Comparison of ENCODE assay signal across 8 cellular contexts in the genomic region with DNA sequence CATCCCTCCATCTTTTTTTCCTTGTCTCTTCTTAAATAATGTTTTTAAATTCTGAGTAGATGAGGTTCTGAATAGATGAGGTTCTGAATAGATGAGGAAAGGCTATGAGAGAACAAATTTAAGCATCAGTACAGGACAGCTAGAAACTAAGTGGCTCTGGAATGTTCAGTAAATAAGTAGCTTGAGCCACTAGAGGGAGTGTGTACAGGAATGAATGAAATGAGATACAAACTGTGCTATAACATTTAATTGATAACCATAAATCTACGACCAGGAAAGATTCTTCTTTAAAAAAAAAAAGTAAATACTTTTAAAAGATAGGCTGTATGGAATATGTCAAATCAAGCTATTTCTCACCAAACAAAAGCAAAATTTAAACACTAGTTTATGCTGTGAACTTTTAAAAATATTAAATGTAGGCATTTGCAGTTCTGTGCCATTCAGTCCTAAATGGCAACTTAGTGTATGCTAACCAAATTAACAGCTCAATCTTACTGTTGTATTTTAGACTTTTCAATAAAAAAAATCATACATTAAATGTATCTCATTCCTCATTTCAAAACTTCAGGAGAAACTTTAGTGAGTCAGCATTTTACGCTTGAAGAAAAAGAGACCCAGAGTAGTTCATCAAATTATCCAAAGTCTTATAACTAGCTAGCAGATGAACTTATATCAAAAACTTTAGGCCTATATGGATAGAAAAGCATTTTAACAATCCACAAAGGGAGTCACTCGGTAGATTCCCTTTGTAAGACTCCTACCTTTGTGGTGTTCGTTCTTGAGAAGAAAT.
A peak's percentile ranks its signal among the peaks of the same experiment; 100 is the strongest.
DNase-seq lines count a peak whose midpoint lies in the region; ATAC-seq, FAIRE-seq and TF ChIP-seq lines count a peak whose summit lies in the region.

No MANE protein-coding gene starts in this region.

- 73 to 74% methylated on average over 4 of the region's 4 CpGs for WGBS in lower leg skin, 2 donors

- H3K4me2 ChIP-seq in astrocyte (ENCODE audit: low read length), result no peak overlapping the region

- H3K27ac ChIP-seq in astrocyte (ENCODE audit: low read depth, low read length), result no peak overlapping the region
- H3K27ac ChIP-seq in uterus, result no peak overlapping the region

- no peak overlapping the region for H3K4me3 Mint-ChIP-seq in astrocyte (ENCODE audit: unreplicated experiment)

- no peaks in the 10 kb centered on the region for H4K20me1 ChIP-seq in astrocyte (ENCODE audit: insufficient read depth, low read length)

- H3K36me3 ChIP-seq in astrocyte (ENCODE audit: insufficient read depth, low read length) (no peaks in the 10 kb centered on the region), uterus (no peaks in the 10 kb centered on the region)

- no peaks in the 10 kb centered on the region for H3K79me2 ChIP-seq in astrocyte (ENCODE audit: insufficient read depth, low read length)

- ATAC-seq in HG02623 (IDR thresholded peaks at IDR 0.05; ENCODE audit: unreplicated experiment), result no peak

- no peaks in the 10 kb centered on the region for H3K9me3 Mint-ChIP-seq in astrocyte (ENCODE audit: unreplicated experiment)

- TF ChIP-seq CTCF in astrocyte (IDR thresholded peaks at IDR 0.05; ENCODE audit: insufficient read depth, low read depth, low read length), result peak; percentile 63
- peak; percentile 27 to 38 (median 32) for TF ChIP-seq CTCF in uterus (IDR thresholded peaks at IDR 0.05)
- no peak for TF ChIP-seq CTCF in lower leg skin (IDR thresholded peaks at IDR 0.05)

- H3K36me3 Mint-ChIP-seq in astrocyte (ENCODE audit: low read depth, unreplicated experiment), result no peaks in the 10 kb centered on the region

- FAIRE-seq in astrocyte (lab: Jason Lieb, UNC), result peak; percentile 64
- peak; percentile 77 for FAIRE-seq in islet of Langerhans (lab: Jason Lieb, UNC)

- H3K9me3 ChIP-seq in astrocyte (ENCODE audit: insufficient read depth, low read depth, low read length) (no peaks in the 10 kb centered on the region), uterus (no peaks in the 10 kb centered on the region)

- no peaks in the 10 kb centered on the region for H3K27me3 ChIP-seq in astrocyte (ENCODE audit: insufficient read depth, low read length)
- H3K27me3 ChIP-seq in uterus, result no peaks in the 10 kb centered on the region

- H2AFZ ChIP-seq in astrocyte (ENCODE audit: low read depth, low read length), result no peak overlapping the region

- H3K4me1 ChIP-seq in astrocyte (ENCODE audit: insufficient read depth, low read length) (no peaks in the 10 kb centered on the region), uterus (no peaks in the 10 kb centered on the region)

- no peak overlapping the region for H3K9ac ChIP-seq in astrocyte (ENCODE audit: low read length)

- H3K4me1 Mint-ChIP-seq in astrocyte (ENCODE audit: low read depth, unreplicated experiment), result peaks cover 15% of the 10 kb centered on the region

- TF ChIP-seq POLR2A in uterus (IDR thresholded peaks at IDR 0.05) (no peak), lower leg skin (IDR thresholded peaks at IDR 0.05) (no peak)

- no peak overlapping the region for H3K4me3 ChIP-seq in astrocyte (ENCODE audit: insufficient read depth, low read depth, low read length)
- H3K4me3 ChIP-seq in uterus, result no peak overlapping the region
- no peak overlapping the region for H3K4me3 ChIP-seq in lower leg skin (ENCODE audit: low read depth, poor library complexity, severe bottlenecking)

- H3K27ac Mint-ChIP-seq in astrocyte (ENCODE audit: unreplicated experiment), result peak overlapping the region; percentile 77

- intact Hi-C loops in uterus (cut with DNase I; ENCODE audit: low total_unique reads), result no loop called here
- intact Hi-C loops in lower leg skin (cut with DNase I; ENCODE audit: low total_unique reads), result loop anchor here (5.0 to 10.0 kb wide), 2 partner anchors 143 to 910 kb away; a partner anchor contains a TSS

- no peaks in the 10 kb centered on the region for H3K27me3 Mint-ChIP-seq in astrocyte (ENCODE audit: low read depth, unreplicated experiment)

- in situ Hi-C loops in G401 (cut with HindIII; ENCODE audit: low sequenced_read_pairs), result no loop called here

- DNase-seq in G401 (ENCODE audit: low spot score), result peak; percentile 33
- DNase-seq in MV-4-11 (lab: John Stamatoyannopoulos, UW), result peak; percentile 28
- peak; percentile 42 for DNase-seq in astrocyte (ENCODE audit: low read depth)
- no peak for DNase-seq in uterus
- DNase-seq in lower leg skin (ENCODE audit: low spot score in 2 of 2), result no peak
- no peak for DNase-seq in retina

Comparison
In these comparisons a context has a peak if more than half of its experiments do, and no peak if none do; other contexts are left out.
1. DNase-seq: peak in G401 (single experiment), MV-4-11 (single experiment) and astrocyte (single experiment); none in uterus (0 of 2), lower leg skin (0 of 2) and retina (single experiment).
2. CTCF ChIP-seq: peak in astrocyte (single experiment) and uterus (4 of 4); none in lower leg skin (0 of 3).